In genomic region chr18:75638597-75639467, GRCh38 we compare ENCODE assay signal across 12 cellular contexts.
DNase-seq lines count a peak whose midpoint lies in the region; ATAC-seq lines count a peak whose summit lies in the region.
"Had no signal": no experiment of that assay in that cellular context is flagged by ENCODE, and none has a peak within 500 bp of the region (broad histone marks: within the 10 kb centered on the region; RNA-seq: fewer than 3 reads in every experiment).

No MANE protein-coding gene starts in this region.

- no peak overlapping the region for H2AK5ac ChIP-seq in neuronal stem cell (ENCODE audit: low read depth, low read length)

- H3K9ac ChIP-seq in neuronal stem cell (ENCODE audit: low read depth, low read length, poor library complexity) = no peak overlapping the region

- H3K36me3 ChIP-seq in neuronal stem cell (replicated peaks in 1 of 2; ENCODE audit: control insufficient read depth in 2 of 2, insufficient read depth in 2 of 2, low read length in 2 of 2) = no peaks in the 10 kb centered on the region

- H2BK12ac ChIP-seq in neuronal stem cell (ENCODE audit: low read length) = no peak overlapping the region

- peaks cover 0 to 10% (median 0%) of the 10 kb centered on the region in 3 experiments for H3K27me3 ChIP-seq in neuronal stem cell (ENCODE audit: control insufficient read depth in 3 of 3, insufficient read depth in 3 of 3, low read depth in 1 of 3, low read length in 3 of 3)

- no peak overlapping the region for H2BK5ac ChIP-seq in neuronal stem cell (ENCODE audit: low read length)

- CTCF ChIA-PET in activated naive CD4-positive, alpha-beta T cell treated with anti-CD3 and anti-CD28 coated beads, Interleukin-2, amount 10 ng/mL, durations not matched to agents 7 days and 5 days (lab: Charles Lee) = no interaction called here

- H3K4me1 Mint-ChIP-seq in activated naive CD4-positive, alpha-beta T cell treated with anti-CD3 and anti-CD28 coated beads, Interleukin-2, amount 10 ng/mL, durations not matched to agents 7 days and 5 days = no peaks in the 10 kb centered on the region

- H4K91ac ChIP-seq in neuronal stem cell (ENCODE audit: low read depth, low read length, poor library complexity) = no peak overlapping the region

- H3K23ac ChIP-seq in neuronal stem cell (ENCODE audit: low read depth, low read length, poor library complexity) = no peak overlapping the region

- peak overlapping the region; percentile 26 for H4K8ac ChIP-seq in neuronal stem cell (ENCODE audit: low read depth, low read length)

- H3K9me3 Mint-ChIP-seq in activated naive CD4-positive, alpha-beta T cell treated with anti-CD3 and anti-CD28 coated beads, Interleukin-2, amount 10 ng/mL, durations not matched to agents 7 days and 5 days = no peaks in the 10 kb centered on the region
- H3K9me3 Mint-ChIP-seq: activated CD4-positive, alpha-beta memory T cell treated with anti-CD3 and anti-CD28 coated beads for 36 hours had no signal

- ATAC-seq in GM21825 (IDR thresholded peaks at IDR 0.05; ENCODE audit: unreplicated experiment) (no peak), GM21526 (IDR thresholded peaks at IDR 0.05; ENCODE audit: low FRiP score, unreplicated experiment) (no peak)

- no peak overlapping the region for H2BK15ac ChIP-seq in neuronal stem cell (ENCODE audit: low read length)

- H2BK120ac ChIP-seq in neuronal stem cell (ENCODE audit: low read depth, low read length) = no peak overlapping the region

- peaks cover 5 to 7% of the 10 kb centered on the region in 2 donors for H3K4me1 ChIP-seq in neuronal stem cell (ENCODE audit: control insufficient read depth in 2 of 2, insufficient read depth in 1 of 2, low read depth in 1 of 2, low read length in 2 of 2)

- no peaks in the 10 kb centered on the region for H3K9me3 ChIP-seq in neuronal stem cell (replicated peaks in 1 of 2; ENCODE audit: control insufficient read depth in 2 of 2, insufficient read depth in 1 of 2, low read depth in 1 of 2, low read length in 2 of 2)

- no peak overlapping the region for H3K27ac Mint-ChIP-seq in activated naive CD4-positive, alpha-beta T cell treated with anti-CD3 and anti-CD28 coated beads, Interleukin-2, amount 10 ng/mL, durations not matched to agents 7 days and 5 days
- H3K27ac Mint-ChIP-seq: activated CD4-positive, alpha-beta memory T cell treated with anti-CD3 and anti-CD28 coated beads for 36 hours had no signal

- H3K14ac ChIP-seq in neuronal stem cell (ENCODE audit: low read length) = peak overlapping the region; percentile 2

- peaks cover 6% of the 10 kb centered on the region for H3K27me3 Mint-ChIP-seq in activated naive CD4-positive, alpha-beta T cell treated with anti-CD3 and anti-CD28 coated beads, Interleukin-2, amount 10 ng/mL, durations not matched to agents 7 days and 5 days

- WGBS in neuronal stem cell (ENCODE audit: extremely low coverage in 2 of 2, insufficient read length in 2 of 2, insufficient replicate concordance in 1 of 2), 2 donors = no CpG with 5 or more reads among the region's 31 CpGs

- no peaks in the 10 kb centered on the region for H3K36me3 Mint-ChIP-seq in activated naive CD4-positive, alpha-beta T cell treated with anti-CD3 and anti-CD28 coated beads, Interleukin-2, amount 10 ng/mL, durations not matched to agents 7 days and 5 days
- H3K36me3 Mint-ChIP-seq: activated CD4-positive, alpha-beta memory T cell treated with anti-CD3 and anti-CD28 coated beads for 36 hours had no signal

- no peak overlapping the region for H3K4ac ChIP-seq in neuronal stem cell (ENCODE audit: low read length)

- no peaks in the 10 kb centered on the region for H3K79me1 ChIP-seq in neuronal stem cell (ENCODE audit: low read depth, low read length)

- no peak overlapping the region for H3K4me3 Mint-ChIP-seq in activated naive CD4-positive, alpha-beta T cell treated with anti-CD3 and anti-CD28 coated beads, Interleukin-2, amount 10 ng/mL, durations not matched to agents 7 days and 5 days
- H3K4me3 Mint-ChIP-seq: activated CD4-positive, alpha-beta memory T cell treated with anti-CD3 and anti-CD28 coated beads for 36 hours had no signal

- DNase-seq in AG20443 (ENCODE audit: low spot score) (peak; percentile 80), NCI-H748 treated with DMSO at 0.1 percent for 48 hours (lab: John Stamatoyannopoulos, UW) (peak; percentile 12), globus pallidus (ENCODE audit: low spot score) (peak; percentile 79), neuronal stem cell (ENCODE audit: low spot score) (peak; percentile 15), GF-D8 (lab: John Stamatoyannopoulos, UW) (no peak)
- no peak for DNase-seq in activated naive CD4-positive, alpha-beta T cell treated with anti-CD3 and anti-CD28 coated beads, Interleukin-2, amount 10 ng/mL, durations not matched to agents 7 days and 5 days
- DNase-seq: activated CD4-positive, alpha-beta memory T cell treated with anti-CD3 and anti-CD28 coated beads for 36 hours; NCI-H2029 treated with DMSO at 0.1 percent for 48 hours; stimulated activated CD4-positive, alpha-beta T cell treated with anti-CD3 and anti-CD28 coated beads, Interleukin-4, amount 100 ng/mL, for 4 hours had no signal

- no peak overlapping the region for H3K4me2 ChIP-seq in neuronal stem cell (ENCODE audit: insufficient read depth, low read length, poor library complexity, severe bottlenecking)

- H2AFZ ChIP-seq in neuronal stem cell (ENCODE audit: low read length) = peak overlapping the region; percentile 92

- peak overlapping the region; percentile 73 for H3K18ac ChIP-seq in neuronal stem cell (ENCODE audit: low read length)

- no peak overlapping the region for H3K27ac ChIP-seq in neuronal stem cell (replicated peaks; ENCODE audit: low read length)
- H3K27ac ChIP-seq: epithelial cell of prostate had no signal

- peak overlapping the region in 1 of 2 donors; percentile 38 for H3K4me3 ChIP-seq in neuronal stem cell (ENCODE audit: low read length in 2 of 2)

Comparison
In these comparisons a context has a peak if more than half of its experiments do, and no peak if none do; other contexts are left out.
1. DNase-seq: peak in AG20443 (single experiment), NCI-H748 treated with DMSO at 0.1 percent for 48 hours (single experiment), globus pallidus (single experiment) and neuronal stem cell (single experiment); none in activated naive CD4-positive, alpha-beta T cell treated with anti-CD3 and anti-CD28 coated beads, Interleukin-2, amount 10 ng/mL, durations not matched to agents 7 days and 5 days (single experiment) and GF-D8 (single experiment).